In the genomic region with DNA sequence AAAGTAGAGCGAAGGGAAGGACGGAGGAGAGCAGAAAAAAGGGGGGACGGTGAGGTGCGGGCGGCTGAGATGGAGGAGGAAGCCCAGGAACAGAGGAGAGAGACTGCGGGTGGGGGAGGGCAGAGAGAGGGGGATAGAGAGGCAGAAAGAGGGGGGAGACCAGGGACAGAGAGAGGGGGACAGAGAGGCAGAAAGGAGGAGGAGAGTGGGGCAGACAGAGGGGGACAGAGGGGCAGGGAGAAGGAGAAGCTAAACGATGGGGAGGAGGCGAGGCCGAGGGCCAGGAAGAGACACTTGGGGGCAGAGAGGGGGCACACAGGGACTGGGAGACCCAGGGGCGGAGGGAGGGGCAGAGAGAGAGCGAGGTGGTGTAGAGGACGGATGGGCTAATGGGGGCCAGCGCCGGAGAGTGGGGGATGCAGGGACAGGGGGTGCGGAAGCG, we compare ENCODE assay signal across 9 cellular contexts. TPM values are rescaled to one million over a fixed set of nuclear protein-coding genes. Genes with fewer than 3 reads are reported as not detected.
A peak's percentile ranks its signal among the peaks of the same experiment; 100 is the strongest.
DNase-seq lines count a peak whose midpoint lies in the region; ATAC-seq lines count a peak whose summit lies in the region.
"Had no signal": no experiment of that assay in that cellular context is flagged by ENCODE, and none has a peak within 500 bp of the region (broad histone marks: within the 10 kb centered on the region; RNA-seq: fewer than 3 reads in every experiment).

No MANE protein-coding gene starts in this region.

- H3K36me3 ChIP-seq in HAP-1 (replicated peaks) (no peaks in the 10 kb centered on the region; the same call in 1 of the 2 replicates), iPS-18a (ENCODE audit: control insufficient read depth, low read depth, low read length) (no peaks in the 10 kb centered on the region)

- H3K4me1 ChIP-seq in HAP-1 (peaks cover 7% of the 10 kb centered on the region), iPS-18a (ENCODE audit: control insufficient read depth, low read depth, low read length) (peaks cover 22% of the 10 kb centered on the region)

- no peaks in the 10 kb centered on the region for H3K9me3 Mint-ChIP-seq in activated T-helper 17 cell treated with anti-CD3 and anti-CD28 coated beads, Interleukin-2, amount 50 U/mL, for 72 hours

- ATAC-seq in activated T-helper 17 cell treated with anti-CD3 and anti-CD28 coated beads, Interleukin-2, amount 50 U/mL, for 72 hours (replicated peaks) = no peak
- ATAC-seq in HG02938 (IDR thresholded peaks at IDR 0.05; ENCODE audit: unreplicated experiment) = no peak

- no peaks in the 10 kb centered on the region for H3K36me3 Mint-ChIP-seq in activated T-helper 17 cell treated with anti-CD3 and anti-CD28 coated beads, Interleukin-2, amount 50 U/mL, for 72 hours (ENCODE audit: low read depth)

- H3K9me3 ChIP-seq in HAP-1 = no peaks in the 10 kb centered on the region
- H3K9me3 ChIP-seq in iPS-18a (ENCODE audit: control insufficient read depth, low read depth, low read length) = no peaks in the 10 kb centered on the region

- H3K4me3 ChIP-seq in HAP-1 (peak overlapping the region; percentile 51), iPS-18a (ENCODE audit: low read length) (peak overlapping the region; percentile 61), skin epidermis (peak overlapping the region in 6 of 7 experiments; percentile 30 to 44 (median 34))

- H3K27ac ChIP-seq in iPS-18a (ENCODE audit: low read length) (no peak overlapping the region), skin epidermis (peak overlapping the region in 2 of 21 experiments; percentile 2 to 73)

- no peak overlapping the region for H3K9ac ChIP-seq in iPS-18a (ENCODE audit: low read length)

- peak overlapping the region; percentile 35 for H3K4me3 Mint-ChIP-seq in activated T-helper 17 cell treated with anti-CD3 and anti-CD28 coated beads, Interleukin-2, amount 50 U/mL, for 72 hours

- H3K27me3 Mint-ChIP-seq in activated T-helper 17 cell treated with anti-CD3 and anti-CD28 coated beads, Interleukin-2, amount 50 U/mL, for 72 hours = peaks cover 76% of the 10 kb centered on the region

- peaks cover 29% of the 10 kb centered on the region for H3K4me1 Mint-ChIP-seq in activated T-helper 17 cell treated with anti-CD3 and anti-CD28 coated beads, Interleukin-2, amount 50 U/mL, for 72 hours

- H3K27me3 ChIP-seq in HAP-1 (ENCODE audit: low read depth) = peaks cover 41% of the 10 kb centered on the region
- H3K27me3 ChIP-seq in iPS-18a (ENCODE audit: control insufficient read depth, insufficient read depth, low read length) = peaks cover 72% of the 10 kb centered on the region

- in situ Hi-C loops in HAP-1 (cut with MboI; ENCODE audit: low sequenced_read_pairs) = no loop called here
- in situ Hi-C loops in ACHN (cut with HindIII; ENCODE audit: low pct_ligation_motif_present, low pct_unique_long_range_greater_than_20kb, low sequenced_read_pairs) = no loop called here

- H3K27ac Mint-ChIP-seq in activated T-helper 17 cell treated with anti-CD3 and anti-CD28 coated beads, Interleukin-2, amount 50 U/mL, for 72 hours = no peak overlapping the region

- DNase-seq in HAP-1 (ENCODE audit: low spot score in 2 of 2) (peak in 1 of 2 experiments; percentile 44), 8988T (no peak), ACHN (no peak)
- no peak for DNase-seq in activated CD4-positive, alpha-beta T cell treated with anti-CD3 and anti-CD28 coated beads for 48 hours
- DNase-seq: stimulated activated CD4-positive, alpha-beta T cell treated with anti-CD3 and anti-CD28 coated beads, Interleukin-15, amount 100 ng/mL, for 24 hours had no signal

RNA-seq across cellular contexts. Expression of gene MEIS3, which starts 0.7 kb away (rescaled TPM):
- total RNA-seq in activated T-helper 17 cell treated with anti-CD3 and anti-CD28 coated beads, Interleukin-2, amount 50 U/mL, for 72 hours = under 1 TPM in 1 of 2 donors, not detected in 1; 0.39 TPM

RNA-seq across cellular contexts. Expression of gene SLC8A2, which starts 53.1 kb away (rescaled TPM):
- total RNA-seq in activated T-helper 17 cell treated with anti-CD3 and anti-CD28 coated beads, Interleukin-2, amount 50 U/mL, for 72 hours = under 1 TPM; 0.06 to 0.50 TPM
